24 cellular contexts compared by ENCODE assay signal in genomic region chr1:154595621-154596020, GRCh38. TPM values are rescaled to one million over a fixed set of nuclear protein-coding genes. Genes with fewer than 3 reads are reported as not detected.
DNase-seq lines count a peak whose midpoint lies in the region; ATAC-seq and TF ChIP-seq lines count a peak whose summit lies in the region.
"Had no signal": no experiment of that assay in that cellular context is flagged by ENCODE, and none has a peak within 500 bp of the region (broad histone marks: within the 10 kb centered on the region; RNA-seq: fewer than 3 reads in every experiment).

No MANE protein-coding gene starts in this region.

- CTCF ChIA-PET in IMR-90 (lab: Yijun Ruan, JAX) = no interaction called here

- dilution Hi-C loops in IMR-90 (cut with HindIII; ENCODE audit: low sequenced_read_pairs, unreplicated experiment) = no loop called here

- no peak overlapping the region for H3K23ac ChIP-seq in IMR-90 (ENCODE audit: low read depth, low read length)

- no CpG with 5 or more reads among the region's 1 CpG for WGBS in IMR-90 (ENCODE audit: extremely low coverage in 2 of 2, insufficient read length in 1 of 2), 2 experiments
- WGBS in right lobe of liver (ENCODE audit: insufficient coverage, low coverage, low lambda C conversion rate, missing lambda C conversion rate) = 86% methylated on average over 1 of the region's 1 CpG

- TF ChIP-seq RAD21 in IMR-90 (IDR thresholded peaks at IDR 0.05; ENCODE audit: low read length) = no peak

- peaks cover 44% of the 10 kb centered on the region; the same call in 1 of the 2 replicates for H3K9me1 ChIP-seq in IMR-90 (ENCODE audit: insufficient read depth, low read length)

- H4K8ac ChIP-seq in IMR-90 (ENCODE audit: low read depth in 2 of 2, low read length in 2 of 2) = no peak overlapping the region

- peaks cover 28 to 75% of the 10 kb centered on the region in 2 experiments for H3K79me1 ChIP-seq in IMR-90 (ENCODE audit: low read depth in 1 of 2, low read length in 2 of 2)

- no peak overlapping the region for H3K4me2 ChIP-seq in IMR-90 (ENCODE audit: low read depth, low read length)
- H3K4me2 ChIP-seq: PC-9 had no signal

- H3K4me3 ChIP-seq in AG10803 (ENCODE audit: low read length) (no peak overlapping the region), IMR-90 (ENCODE audit: insufficient read depth, low read depth, low read length) (no peak overlapping the region), right lobe of liver (no peak overlapping the region)
- H3K4me3 ChIP-seq: left ventricle myocardium inferior, PC-9, SJCRH30 had no signal

- H2AFZ ChIP-seq in IMR-90 (replicated peaks; ENCODE audit: low read length, poor library complexity) = no peak overlapping the region
- H2AFZ ChIP-seq: PC-9 had no signal

- DNase-seq in AG10803 (ENCODE audit: low read depth) = peak; percentile 17
- DNase-seq in IMR-90 = peak; percentile 87
- peak; percentile 57 for DNase-seq in amniotic epithelial cell (ENCODE audit: low read depth)
- peak in 1 of 2 donors; percentile 67 for DNase-seq in foreskin keratinocyte
- DNase-seq in T-helper 9 cell = no peak
- no peak for DNase-seq in right lobe of liver
- DNase-seq: activated CD8-positive, alpha-beta T cell treated with anti-CD3 and anti-CD28 coated beads, Interleukin-2, amount 10 ng/mL, durations not matched to agents 7 days and 5 days; activated T-cell treated with anti-CD3 and anti-CD28 coated beads, Interleukin-2, amount 50 U/mL, for 48 hours; cortex of kidney; left ventricle myocardium inferior; NCI-H1048; NCI-H1930; NCI-H2227 treated with DMSO at 0.1 percent for 48 hours; NCI-H82; nephron progenitor cell; PC-9; posterior cingulate gyrus; SJCRH30; stimulated activated naive CD4-positive, alpha-beta T cell; T-helper 17 cell had no signal

- TF ChIP-seq POLR2A in IMR-90 (IDR thresholded peaks at IDR 0.05; ENCODE audit: low read depth, low read length) (no peak), right lobe of liver (IDR thresholded peaks at IDR 0.05) (no peak)

- H3K36me3 ChIP-seq in IMR-90 (ENCODE audit: control insufficient read depth, insufficient read depth, low read length) (peaks cover 52% of the 10 kb centered on the region), right lobe of liver (peaks cover 8 to 96% (median 46%) of the 10 kb centered on the region in 4 donors)

- no peak overlapping the region for H2BK15ac ChIP-seq in IMR-90 (ENCODE audit: low read depth, low read length)

- ATAC-seq in IMR-90 (ENCODE audit: low read depth) = peak; percentile 85
- peak; percentile 86 for ATAC-seq in foreskin keratinocyte
- ATAC-seq in right lobe of liver = no peak
- ATAC-seq in HG03025 (IDR thresholded peaks at IDR 0.05; ENCODE audit: low FRiP score, unreplicated experiment) = no peak
- ATAC-seq in HG03139 (IDR thresholded peaks at IDR 0.05; ENCODE audit: unreplicated experiment) = no peak
- ATAC-seq: activated CD8-positive, alpha-beta T cell treated with anti-CD3 and anti-CD28 coated beads, Interleukin-2, amount 10 ng/mL, durations not matched to agents 7 days and 5 days; T-helper 17 cell; WTC11 had no signal

- BruUV-seq in IMR-90 (replicated peaks; lab: Mats Ljungman, UMichigan) = no TSS peak

- H2BK20ac ChIP-seq in IMR-90 (ENCODE audit: low read depth, low read length) = no peak overlapping the region

- H3K9me3 ChIP-seq in IMR-90 (ENCODE audit: control insufficient read depth, insufficient read depth, low read length) (no peaks in the 10 kb centered on the region), right lobe of liver (no peaks in the 10 kb centered on the region)
- H3K9me3 ChIP-seq: left ventricle myocardium inferior, SJCRH30 had no signal

- H2BK5ac ChIP-seq in IMR-90 (ENCODE audit: low read depth, low read length, poor library complexity, severe bottlenecking) = no peak overlapping the region

- POLR2A ChIA-PET in IMR-90 (lab: Charles Lee; ENCODE audit: unreplicated experiment) = no interaction called here

- no peak overlapping the region for H3K56ac ChIP-seq in IMR-90 (ENCODE audit: extremely low read depth, insufficient read depth, low read length)

- no peak for TF ChIP-seq CTCF in AG10803 (conservative IDR thresholded peaks at IDR 0.05; ENCODE audit: low read length)
- TF ChIP-seq CTCF in IMR-90 (conservative IDR thresholded peaks at IDR 0.05; ENCODE audit: low read depth, low read length) = no peak
- no peak for TF ChIP-seq CTCF in foreskin keratinocyte (conservative IDR thresholded peaks at IDR 0.05)
- no peak for TF ChIP-seq CTCF in right lobe of liver (IDR thresholded peaks at IDR 0.05)

- H3K4ac ChIP-seq in IMR-90 (ENCODE audit: low read depth, low read length) = no peak overlapping the region

- in situ Hi-C loops in IMR-90 (cut with MboI; ENCODE audit: low sequenced_read_pairs) = no loop called here

- no peak overlapping the region for H3K14ac ChIP-seq in IMR-90 (replicated peaks; ENCODE audit: low read depth, low read length)

- H3K27ac ChIP-seq in IMR-90 (ENCODE audit: insufficient read depth, low read length) (no peak overlapping the region), foreskin keratinocyte (no peak overlapping the region), right lobe of liver (no peak overlapping the region)
- H3K27ac ChIP-seq: C4-2B, left ventricle myocardium inferior, PC-9, SJCRH30 had no signal

- H3K9ac ChIP-seq in IMR-90 (ENCODE audit: low read depth, low read length) = no peak overlapping the region

- H4K91ac ChIP-seq in IMR-90 (ENCODE audit: insufficient read depth, low read depth, low read length) = no peak overlapping the region

- no peak overlapping the region for H4K5ac ChIP-seq in IMR-90 (ENCODE audit: low read depth, low read length)

- peak overlapping the region; percentile 5; the same call in 1 of the 2 replicates for H2AK5ac ChIP-seq in IMR-90 (ENCODE audit: low read depth, low read length)

- no peak overlapping the region for H2BK120ac ChIP-seq in IMR-90 (ENCODE audit: low read depth, low read length)

- H2AK9ac ChIP-seq in IMR-90 (replicated peaks; ENCODE audit: low read depth, low read length, poor library complexity) = no peak overlapping the region

- H4K20me1 ChIP-seq in IMR-90 (ENCODE audit: insufficient read depth, low read length) = peaks cover 51% of the 10 kb centered on the region

- H3K18ac ChIP-seq in IMR-90 (ENCODE audit: low read depth, low read length) = no peak overlapping the region

- no peaks in the 10 kb centered on the region for H3K27me3 ChIP-seq in IMR-90 (ENCODE audit: control insufficient read depth, insufficient read depth, low read length)
- H3K27me3 ChIP-seq in foreskin keratinocyte = no peaks in the 10 kb centered on the region
- H3K27me3 ChIP-seq in right lobe of liver = no peaks in the 10 kb centered on the region
- H3K27me3 ChIP-seq: SJCRH30 had no signal

- H3K4me1 ChIP-seq in IMR-90 (ENCODE audit: control insufficient read depth, insufficient read depth, low read length) = peaks cover 19% of the 10 kb centered on the region
- no peaks in the 10 kb centered on the region for H3K4me1 ChIP-seq in foreskin keratinocyte
- H3K4me1 ChIP-seq in right lobe of liver = no peaks in the 10 kb centered on the region
- H3K4me1 ChIP-seq: SJCRH30 had no signal

- intact Hi-C loops in IMR-90 (cut with micrococcal nuclease) (no loop called here), right lobe of liver (cut with DNase I) (no loop called here)

TF ChIP-seq in IMR-90, 13 proteins besides CTCF, POLR2A, EP300 and RAD21:
- TF ChIP-seq FOS (IDR thresholded peaks at IDR 0.05; ENCODE audit: low read depth, low read length) (peak; percentile 56), MAZ (IDR thresholded peaks at IDR 0.05; ENCODE audit: borderline replicate concordance, low read depth, low read length) (no peak)

RNA-seq across cellular contexts. Expression of gene ADAR, which starts 12.4 kb away (rescaled TPM):
- total RNA-seq in IMR-90 (2012; rRNA removed) = 101 and 131 TPM in 2 replicates
- polyA plus RNA-seq in IMR-90 (2012; rRNA removed) = 70.9 and 72.2 TPM in 2 replicates
- 28.3 and 36.9 TPM in 2 replicates for polyA plus RNA-seq in IMR-90 (2012; cell fraction: cytosol; rRNA removed)
- 83.2 and 150 TPM in 2 replicates for polyA plus RNA-seq in IMR-90 (2012; cell fraction: nucleus; rRNA removed; ENCODE audit: low replicate concordance)
- total RNA-seq in foreskin keratinocyte = 154 and 166 TPM in 2 replicates
- polyA plus RNA-seq in foreskin keratinocyte = 46.0 and 49.4 TPM in 2 replicates
- 100 to 1,000 TPM in 1 of 6 experiments, 10 to 100 TPM in 5; 69.9 to 105 (median 78.7) TPM for total RNA-seq in right lobe of liver

RNA-seq across cellular contexts. Expression of gene CHRNB2, which starts 28.0 kb away (rescaled TPM):
- total RNA-seq in IMR-90 (2012; rRNA removed) (under 0.01 TPM in 1 of 2 replicates, not detected in the other), foreskin keratinocyte (0.03 and 0.07 TPM in 2 replicates), right lobe of liver (under 1 TPM in 1 of 6 experiments, not detected in 5; 0.07 TPM)
- polyA plus RNA-seq in IMR-90 (2012; rRNA removed) (0.03 and 0.09 TPM in 2 replicates), foreskin keratinocyte (0.02 and 0.07 TPM in 2 replicates)
- polyA plus RNA-seq in IMR-90 (2012; cell fraction: cytosol; rRNA removed) = 0.05 TPM in 1 of 2 replicates, not detected in the other
- polyA plus RNA-seq in IMR-90 (2012; cell fraction: nucleus; rRNA removed; ENCODE audit: low replicate concordance) = 0.03 and 0.11 TPM in 2 replicates
- total RNA-seq: activated CD8-positive, alpha-beta T cell treated with anti-CD3 and anti-CD28 coated beads, Interleukin-2, amount 10 ng/mL, durations not matched to agents 7 days and 5 days; left ventricle myocardium inferior; PC-9; T-helper 17 cell had no signal

RNA-seq across cellular contexts. Expression of gene UBE2Q1, which starts 37.2 kb away (rescaled TPM):
- 24.7 and 25.3 TPM in 2 replicates for total RNA-seq in IMR-90 (2012; rRNA removed)
- polyA plus RNA-seq in IMR-90 (2012; rRNA removed) = 20.6 and 21.3 TPM in 2 replicates
- polyA plus RNA-seq in IMR-90 (2012; cell fraction: cytosol; rRNA removed) = 5.2 and 5.9 TPM in 2 replicates
- 17.5 and 18.6 TPM in 2 replicates for polyA plus RNA-seq in IMR-90 (2012; cell fraction: nucleus; rRNA removed; ENCODE audit: low replicate concordance)
- 33.8 and 35.2 TPM in 2 replicates for total RNA-seq in foreskin keratinocyte
- polyA plus RNA-seq in foreskin keratinocyte = 42.0 and 48.4 TPM in 2 replicates
- 10 to 100 TPM; 23.6 to 48.6 (median 33.1) TPM for total RNA-seq in right lobe of liver

Comparison
In these comparisons a context has a peak if more than half of its experiments do, and no peak if none do; other contexts are left out.
1. DNase-seq: peak in AG10803 (single experiment), IMR-90 (single experiment) and amniotic epithelial cell (single experiment); none in T-helper 9 cell (single experiment) and right lobe of liver (0 of 3).
2. ATAC-seq: peak in IMR-90 (single experiment) and foreskin keratinocyte (single experiment); none in right lobe of liver (0 of 4), HG03025 (single experiment) and HG03139 (single experiment).